In the genomic region with DNA sequence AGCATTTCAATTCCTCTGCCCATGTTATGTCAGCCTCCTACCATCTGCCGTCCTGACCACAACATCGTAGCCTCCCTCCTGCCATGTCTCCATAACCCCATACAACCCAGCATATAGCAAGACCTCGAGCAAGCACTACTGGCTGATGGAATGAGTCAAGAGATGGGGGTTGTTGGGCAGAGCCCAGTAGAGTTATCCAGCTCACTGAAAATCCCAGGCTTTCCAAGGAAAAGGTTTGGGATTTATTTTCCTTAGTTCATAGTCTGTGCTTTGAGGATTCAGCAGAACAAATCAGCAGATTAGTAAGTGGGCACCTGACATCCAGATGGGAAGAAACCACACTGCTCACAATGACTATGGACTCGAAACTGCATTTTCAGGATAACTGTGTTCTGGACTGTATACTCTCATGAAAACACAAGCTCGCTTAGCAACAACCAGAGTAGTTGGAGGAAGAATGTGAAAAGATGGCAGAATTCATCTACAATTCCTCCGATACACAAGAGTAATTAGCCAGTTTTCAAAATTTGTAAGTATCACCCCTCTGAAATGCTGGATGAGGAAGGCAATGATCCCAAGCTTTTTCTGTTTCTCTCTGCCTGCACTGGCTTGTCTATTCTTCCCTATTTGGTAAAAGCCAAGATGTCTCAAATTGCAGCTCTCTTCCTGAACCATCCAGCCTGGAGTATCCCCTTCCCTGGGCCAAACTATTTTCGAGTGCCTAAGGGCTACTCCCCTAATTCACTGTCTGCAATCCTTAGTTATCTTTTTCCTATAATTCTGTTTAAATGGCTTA, we compare ENCODE assay signal across 14 cellular contexts.
DNase-seq lines count a peak whose midpoint lies in the region; ATAC-seq and TF ChIP-seq lines count a peak whose summit lies in the region.
"Had no signal": no experiment of that assay in that cellular context is flagged by ENCODE, and none has a peak within 500 bp of the region (broad histone marks: within the 10 kb centered on the region; RNA-seq: fewer than 3 reads in every experiment).

No MANE protein-coding gene starts in this region.

- ATAC-seq in activated T-cell treated with anti-CD3 and anti-CD28 coated beads, Interleukin-2, amount 50 U/mL, for 72 hours (replicated peaks in 1 of 2), result no peak
- ATAC-seq in GM21528 (IDR thresholded peaks at IDR 0.05; ENCODE audit: low FRiP score, unreplicated experiment), result no peak

- peaks cover 27% of the 10 kb centered on the region for H3K27me3 Mint-ChIP-seq in activated T-cell treated with anti-CD3 and anti-CD28 coated beads, Interleukin-2, amount 50 U/mL, for 72 hours (ENCODE audit: low read depth)
- no peaks in the 10 kb centered on the region for H3K27me3 Mint-ChIP-seq in type B pancreatic cell

- H3K36me3 Mint-ChIP-seq in activated T-cell treated with anti-CD3 and anti-CD28 coated beads, Interleukin-2, amount 50 U/mL, for 72 hours (ENCODE audit: insufficient read depth in 2 of 2), result peaks cover 0 to 3% of the 10 kb centered on the region in 2 donors
- no peaks in the 10 kb centered on the region for H3K36me3 Mint-ChIP-seq in type B pancreatic cell

- no peak for TF ChIP-seq CTCF in NB4 (IDR thresholded peaks at IDR 0.05; ENCODE audit: low read depth, low read length)
- no peak for TF ChIP-seq CTCF in fibroblast of pulmonary artery (IDR thresholded peaks at IDR 0.05; ENCODE audit: low read length, missing control alignments)
- no peak for TF ChIP-seq CTCF in type B pancreatic cell (conservative IDR thresholded peaks at IDR 0.05)

- no peak for TF ChIP-seq POLR2A in NB4 (IDR thresholded peaks at IDR 0.05; ENCODE audit: extremely low read depth, insufficient read length)

- no peak overlapping the region for H3K4me3 ChIP-seq in NB4 (ENCODE audit: low read depth, low read length)
- peak overlapping the region; percentile 28 for H3K4me3 ChIP-seq in fibroblast of pulmonary artery (replicated peaks; ENCODE audit: low read depth, low read length)
- H3K4me3 ChIP-seq: stomach had no signal

- DNase-seq in activated T-cell treated with anti-CD3 and anti-CD28 coated beads, Interleukin-2, amount 50 U/mL, for 72 hours, result no peak
- no peak for DNase-seq in activated T-cell treated with anti-CD3 and anti-CD28 coated beads, Interleukin-2, amount 50 U/mL, for 1 hour
- peak; percentile 6 for DNase-seq in NB4 (ENCODE audit: low read depth)
- DNase-seq in fibroblast of pulmonary artery (ENCODE audit: low read depth), result peak; percentile 10
- DNase-seq in type B pancreatic cell (ENCODE audit: extremely low spot score, unreplicated experiment), result no peak
- DNase-seq in EL, result no peak
- no peak for DNase-seq in KG1 (lab: John Stamatoyannopoulos, UW)
- DNase-seq: activated CD4-positive, alpha-beta T cell treated with anti-CD3 and anti-CD28 coated beads for 1 hour; GOT3; mesendoderm; NCI-H1417; stimulated activated CD4-positive, alpha-beta T cell treated with anti-CD3 and anti-CD28 coated beads, Interleukin-15, amount 100 ng/mL, for 24 hours; stomach had no signal

- H3K9me3 Mint-ChIP-seq in activated T-cell treated with anti-CD3 and anti-CD28 coated beads, Interleukin-2, amount 50 U/mL, for 72 hours, result peaks cover under 1 to 6% of the 10 kb centered on the region in 2 donors
- H3K9me3 Mint-ChIP-seq in type B pancreatic cell, result peaks cover 9% of the 10 kb centered on the region

- H3K27ac Mint-ChIP-seq in activated T-cell treated with anti-CD3 and anti-CD28 coated beads, Interleukin-2, amount 50 U/mL, for 72 hours, result peak overlapping the region; percentile 85
- no peak overlapping the region for H3K27ac Mint-ChIP-seq in type B pancreatic cell

- peak overlapping the region; percentile 14 to 92 for H3K4me3 Mint-ChIP-seq in activated T-cell treated with anti-CD3 and anti-CD28 coated beads, Interleukin-2, amount 50 U/mL, for 72 hours
- H3K4me3 Mint-ChIP-seq in type B pancreatic cell, result peak overlapping the region; percentile 6

- H3K4me1 Mint-ChIP-seq in activated T-cell treated with anti-CD3 and anti-CD28 coated beads, Interleukin-2, amount 50 U/mL, for 72 hours (ENCODE audit: low read depth), result peaks cover 23% of the 10 kb centered on the region
- no peaks in the 10 kb centered on the region for H3K4me1 Mint-ChIP-seq in type B pancreatic cell (ENCODE audit: unreplicated experiment)

Comparison
In these comparisons a context has a peak if more than half of its experiments do, and no peak if none do; other contexts are left out.
1. DNase-seq: peak in NB4 (single experiment) and fibroblast of pulmonary artery (single experiment); none in activated T-cell treated with anti-CD3 and anti-CD28 coated beads, Interleukin-2, amount 50 U/mL, for 72 hours (0 of 2), activated T-cell treated with anti-CD3 and anti-CD28 coated beads, Interleukin-2, amount 50 U/mL, for 1 hour (single experiment), type B pancreatic cell (single experiment), EL (single experiment) and KG1 (single experiment).